ENCODE assay signal across 2 cellular contexts in genomic region chr17:81075307-81075706, GRCh38.
TF ChIP-seq lines count a peak whose summit lies in the region.

No MANE protein-coding gene starts in this region.

TF ChIP-seq in HepG2, 621 proteins besides CTCF, POLR2A, EP300 and RAD21 (continued from another document):
- TF ChIP-seq ZNF512 (CRISPR knock-in tag; IDR thresholded peaks at IDR 0.05) (no peak), ZNF652 (CRISPR knock-in tag; IDR thresholded peaks at IDR 0.05; ENCODE audit: borderline replicate concordance, low read depth) (peak; percentile 63), POGK (CRISPR knock-in tag; conservative IDR thresholded peaks at IDR 0.05) (no peak), KDM4B (CRISPR knock-in tag; IDR thresholded peaks at IDR 0.05) (no peak), MAX (IDR thresholded peaks at IDR 0.05) (no peak)

TF ChIP-seq in PFSK-1, 5 proteins besides CTCF, POLR2A, EP300 and RAD21 (continued from another document):
- TF ChIP-seq REST (IDR thresholded peaks at IDR 0.05; ENCODE audit: insufficient read depth in 1 of 2, low read depth in 2 of 2, low read length in 2 of 2) = no peak
- no peak for TF ChIP-seq SIN3A (IDR thresholded peaks at IDR 0.05; ENCODE audit: borderline replicate concordance, insufficient read depth, low read length)
